ENCODE assay signal across 24 cellular contexts in genomic region chr9:118418887-118419620, GRCh38.
DNase-seq lines count a peak whose midpoint lies in the region; ATAC-seq and FAIRE-seq lines count a peak whose summit lies in the region.
"Had no signal": no experiment of that assay in that cellular context is flagged by ENCODE, and none has a peak within 500 bp of the region (broad histone marks: within the 10 kb centered on the region; RNA-seq: fewer than 3 reads in every experiment).

No MANE protein-coding gene starts in this region.

- no peaks in the 10 kb centered on the region for H3K36me3 ChIP-seq in SJCRH30
- H3K36me3 ChIP-seq: BLaER1 treated with 17β-estradiol and CSF1 and Interleukin-3, amounts not matched to agents 10 nM and 100 nM; brain microvascular endothelial cell; esophagus squamous epithelium; HAP-1; heart right ventricle had no signal

- H3K4me1 Mint-ChIP-seq in T-helper 2 cell treated with Interferon-gamma antibody and Interleukin-4, amounts not matched to agents 5 μg/mL and 100 μg/mL, for 36 hours (ENCODE audit: low read depth): no peaks in the 10 kb centered on the region
- H3K4me1 Mint-ChIP-seq: activated naive CD4-positive, alpha-beta T cell treated with anti-CD3 and anti-CD28 coated beads, Interleukin-2, amount 10 ng/mL, durations not matched to agents 7 days and 5 days; mesothelial cell of epicardium had no signal

- H3K9me3 ChIP-seq in SJCRH30 (replicated peaks): no peaks in the 10 kb centered on the region
- H3K9me3 ChIP-seq: BLaER1 treated with 17β-estradiol and CSF1 and Interleukin-3, amounts not matched to agents 10 nM and 100 nM; esophagus squamous epithelium; HAP-1; heart right ventricle had no signal

- no peak overlapping the region for H3K4me3 Mint-ChIP-seq in T-helper 2 cell treated with Interferon-gamma antibody and Interleukin-4, amounts not matched to agents 5 μg/mL and 100 μg/mL, for 36 hours
- H3K4me3 Mint-ChIP-seq: activated naive CD4-positive, alpha-beta T cell treated with anti-CD3 and anti-CD28 coated beads, Interleukin-2, amount 10 ng/mL, durations not matched to agents 7 days and 5 days; mesothelial cell of epicardium; type B pancreatic cell had no signal

- no peak for ATAC-seq in HG03457 (IDR thresholded peaks at IDR 0.05; ENCODE audit: unreplicated experiment)
- ATAC-seq: stimulated activated naive CD8-positive, alpha-beta T cell treated with anti-CD3 and anti-CD28 coated beads, Interleukin-15, Interleukin-2, amounts not matched to agents 100 U/mL and 50 U/mL, for 24 hours had no signal

- FAIRE-seq in islet of Langerhans (lab: Jason Lieb, UNC): peak; percentile 76
- FAIRE-seq: GM19239, keratinocyte had no signal

- H3K4me3 ChIP-seq in SJCRH30: no peak overlapping the region
- H3K4me3 ChIP-seq: BLaER1 treated with 17β-estradiol and CSF1 and Interleukin-3, amounts not matched to agents 10 nM and 100 nM; dorsolateral prefrontal cortex; esophagus squamous epithelium; HAP-1; heart right ventricle; PC-9 had no signal

- H3K4me1 ChIP-seq in SJCRH30: peaks cover 18% of the 10 kb centered on the region
- H3K4me1 ChIP-seq: esophagus squamous epithelium, HAP-1 had no signal

- H3K27ac ChIP-seq in SJCRH30: no peak overlapping the region
- H3K27ac ChIP-seq: BLaER1 treated with 17β-estradiol and CSF1 and Interleukin-3, amounts not matched to agents 10 nM and 100 nM; brain microvascular endothelial cell; dorsolateral prefrontal cortex; esophagus squamous epithelium; heart right ventricle; PC-9 had no signal

- H3K36me3 Mint-ChIP-seq in T-helper 2 cell treated with Interferon-gamma antibody and Interleukin-4, amounts not matched to agents 5 μg/mL and 100 μg/mL, for 36 hours (ENCODE audit: low read depth): no peaks in the 10 kb centered on the region
- H3K36me3 Mint-ChIP-seq: activated naive CD4-positive, alpha-beta T cell treated with anti-CD3 and anti-CD28 coated beads, Interleukin-2, amount 10 ng/mL, durations not matched to agents 7 days and 5 days; mesothelial cell of epicardium; type B pancreatic cell had no signal

- no peaks in the 10 kb centered on the region for H3K27me3 Mint-ChIP-seq in T-helper 2 cell treated with Interferon-gamma antibody and Interleukin-4, amounts not matched to agents 5 μg/mL and 100 μg/mL, for 36 hours (ENCODE audit: low read depth)
- H3K27me3 Mint-ChIP-seq: activated naive CD4-positive, alpha-beta T cell treated with anti-CD3 and anti-CD28 coated beads, Interleukin-2, amount 10 ng/mL, durations not matched to agents 7 days and 5 days; type B pancreatic cell had no signal

- H3K27ac Mint-ChIP-seq in T-helper 2 cell treated with Interferon-gamma antibody and Interleukin-4, amounts not matched to agents 5 μg/mL and 100 μg/mL, for 36 hours: no peak overlapping the region
- H3K27ac Mint-ChIP-seq: activated naive CD4-positive, alpha-beta T cell treated with anti-CD3 and anti-CD28 coated beads, Interleukin-2, amount 10 ng/mL, durations not matched to agents 7 days and 5 days; mesothelial cell of epicardium; type B pancreatic cell had no signal

- no peaks in the 10 kb centered on the region for H3K27me3 ChIP-seq in SJCRH30
- H3K27me3 ChIP-seq: BLaER1 treated with 17β-estradiol and CSF1 and Interleukin-3, amounts not matched to agents 10 nM and 100 nM; brain microvascular endothelial cell; dorsolateral prefrontal cortex; esophagus squamous epithelium; heart right ventricle had no signal

- H3K9me3 Mint-ChIP-seq in T-helper 2 cell treated with Interferon-gamma antibody and Interleukin-4, amounts not matched to agents 5 μg/mL and 100 μg/mL, for 36 hours: no peaks in the 10 kb centered on the region
- H3K9me3 Mint-ChIP-seq: activated naive CD4-positive, alpha-beta T cell treated with anti-CD3 and anti-CD28 coated beads, Interleukin-2, amount 10 ng/mL, durations not matched to agents 7 days and 5 days; mesothelial cell of epicardium; type B pancreatic cell had no signal

- DNase-seq in DMS53 (lab: John Stamatoyannopoulos, UW): peak; percentile 90
- peak; percentile 39 for DNase-seq in LHCN-M2 (ENCODE audit: low read depth)
- peak; percentile 21 to 41 for DNase-seq in SJCRH30
- DNase-seq in COR-L47 (lab: John Stamatoyannopoulos, UW): no peak
- DNase-seq in NCI-H2196 (lab: John Stamatoyannopoulos, UW; ENCODE audit: unreplicated experiment): no peak
- no peak for DNase-seq in T-helper 2 cell treated with Interferon-gamma antibody and Interleukin-4, amounts not matched to agents 5 μg/mL and 100 μg/mL, for 36 hours (ENCODE audit: low spot score)
- DNase-seq: activated naive CD4-positive, alpha-beta T cell treated with anti-CD3 and anti-CD28 coated beads, Interleukin-2, amount 10 ng/mL, durations not matched to agents 7 days and 5 days; activated T-cell treated with anti-CD3 and anti-CD28 coated beads for 4 hours; brain microvascular endothelial cell; dorsolateral prefrontal cortex; esophagus squamous epithelium; heart right ventricle; NCI-H187; NCI-H524 treated with DMSO at 0.1 percent for 48 hours; stimulated activated naive CD8-positive, alpha-beta T cell treated with anti-CD3 and anti-CD28 coated beads, Interleukin-15, Interleukin-2, amounts not matched to agents 100 U/mL and 50 U/mL, for 24 hours had no signal

Comparison
In these comparisons a context has a peak if more than half of its experiments do, and no peak if none do; other contexts are left out.
1. DNase-seq: peak in DMS53 (single experiment), LHCN-M2 (single experiment) and SJCRH30 (2 of 2); none in COR-L47 (single experiment), NCI-H2196 (single experiment) and T-helper 2 cell treated with Interferon-gamma antibody and Interleukin-4, amounts not matched to agents 5 μg/mL and 100 μg/mL, for 36 hours (single experiment).